Comparison of ENCODE assay signal across 9 cellular contexts in genomic region chr17:79607941-79608728, GRCh38. TPM values are rescaled to one million over a fixed set of nuclear protein-coding genes. Genes with fewer than 3 reads are reported as not detected.
DNase-seq lines count a peak whose midpoint lies in the region; FAIRE-seq and TF ChIP-seq lines count a peak whose summit lies in the region.
"Had no signal": no experiment of that assay in that cellular context is flagged by ENCODE, and none has a peak within 500 bp of the region (broad histone marks: within the 10 kb centered on the region; RNA-seq: fewer than 3 reads in every experiment).

No MANE protein-coding gene starts in this region.

- H3K4me2 ChIP-seq in parathyroid adenoma (ENCODE audit: low read length), result no peak overlapping the region

- no peaks in the 10 kb centered on the region for H3K9me3 ChIP-seq in parathyroid adenoma (ENCODE audit: control insufficient read depth, low read length)
- H3K9me3 ChIP-seq in kidney (ENCODE audit: control insufficient read depth in 1 of 2, low read length in 2 of 2), result no peaks in the 10 kb centered on the region

- no peak for FAIRE-seq in kidney (lab: Jason Lieb, UNC)

- H3K9ac ChIP-seq in parathyroid adenoma (no peak overlapping the region), kidney (ENCODE audit: low read length in 2 of 2) (no peak overlapping the region)

- H3K27me3 ChIP-seq in parathyroid adenoma (ENCODE audit: control insufficient read depth, insufficient read depth, low read length), result peaks cover 5% of the 10 kb centered on the region

- no peak overlapping the region for H3K4me3 ChIP-seq in fibroblast of mammary gland (ENCODE audit: control insufficient read depth, low read depth, low read length)
- no peak overlapping the region for H3K4me3 ChIP-seq in parathyroid adenoma (ENCODE audit: low read depth, low read length)
- H3K4me3 ChIP-seq in kidney (ENCODE audit: low read length in 2 of 2), result no peak overlapping the region

- H3K27ac ChIP-seq in parathyroid adenoma (peak overlapping the region; percentile 75), kidney (ENCODE audit: low read depth in 2 of 2, low read length in 2 of 2) (no peak overlapping the region)

- no peaks in the 10 kb centered on the region for H3K79me2 ChIP-seq in parathyroid adenoma

- TF ChIP-seq CTCF in GM10266 (IDR thresholded peaks at IDR 0.05; ENCODE audit: control insufficient read depth, insufficient read depth, low read depth, missing control alignments) (no peak), fibroblast of mammary gland (conservative IDR thresholded peaks at IDR 0.05; ENCODE audit: control insufficient read depth, insufficient read depth, low read depth, low read length) (no peak), parathyroid adenoma (IDR thresholded peaks at IDR 0.05) (no peak), kidney (IDR thresholded peaks at IDR 0.05; ENCODE audit: borderline replicate concordance, extremely low read depth, insufficient read depth) (no peak)

- intact Hi-C loops in kidney (cut with DNase I), result no loop called here

- DNase-seq in GM10266 (ENCODE audit: extremely low spot score) (peak; percentile 47), NCI-H524 (lab: John Stamatoyannopoulos, UW) (peak; percentile 85 to 92), fibroblast of mammary gland (ENCODE audit: low read depth) (peak; percentile 5), DMS114 treated with DMSO at 0.1 percent for 48 hours (lab: John Stamatoyannopoulos, UW; ENCODE audit: unreplicated experiment) (no peak), NCI-H146 treated with DMSO at 0.1 percent for 48 hours (lab: John Stamatoyannopoulos, UW; ENCODE audit: unreplicated experiment) (no peak), kidney (no peak)
- DNase-seq: kidney glomerular epithelial cell, NCI-H2029 had no signal

- H3K4me1 ChIP-seq in parathyroid adenoma, result peaks cover 4% of the 10 kb centered on the region
- H3K4me1 ChIP-seq in kidney (ENCODE audit: control insufficient read depth in 1 of 2, insufficient read depth in 1 of 2, low read depth in 1 of 2, low read length in 2 of 2), result no peaks in the 10 kb centered on the region

- peak overlapping the region; percentile 79 for H2AFZ ChIP-seq in parathyroid adenoma

- H3K36me3 ChIP-seq in parathyroid adenoma (ENCODE audit: control insufficient read depth, insufficient read depth, low read length) (no peaks in the 10 kb centered on the region), kidney (ENCODE audit: control insufficient read depth in 1 of 2, insufficient read depth in 2 of 2, low read length in 2 of 2) (no peaks in the 10 kb centered on the region)

RNA-seq across cellular contexts. Expression of gene RBFOX3, which starts 2.7 kb away (rescaled TPM):
- total RNA-seq in kidney, result not detected
- polyA plus RNA-seq in kidney (ENCODE audit: insufficient read depth, low read depth, low replicate concordance), result not detected

Comparison
In these comparisons a context has a peak if more than half of its experiments do, and no peak if none do; other contexts are left out.
1. DNase-seq: peak in GM10266 (single experiment), NCI-H524 (2 of 2) and fibroblast of mammary gland (single experiment); none in DMS114 treated with DMSO at 0.1 percent for 48 hours (single experiment), NCI-H146 treated with DMSO at 0.1 percent for 48 hours (single experiment) and kidney (single experiment).